16 cellular contexts compared by ENCODE assay signal in the genomic region with DNA sequence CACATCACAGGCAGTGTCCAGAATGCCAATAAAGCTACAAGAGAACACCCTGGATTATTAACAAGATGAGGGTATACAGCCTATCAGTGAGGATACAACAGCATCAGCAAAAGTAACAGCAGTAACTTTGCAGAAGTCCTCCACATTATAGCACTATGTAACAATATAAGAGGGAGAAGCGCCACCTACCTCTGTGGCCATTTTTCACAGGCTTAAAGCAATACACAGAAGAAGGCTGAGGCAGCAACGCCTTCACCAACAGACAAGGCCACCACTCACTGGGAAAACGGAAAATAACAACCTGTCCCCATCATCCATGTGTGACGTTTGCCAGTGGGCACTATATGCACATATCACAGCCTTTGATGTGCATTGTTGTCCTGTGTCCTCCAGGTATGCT. TPM values are rescaled to one million over a fixed set of nuclear protein-coding genes. Genes with fewer than 3 reads are reported as not detected.
DNase-seq lines count a peak whose midpoint lies in the region; ATAC-seq, FAIRE-seq and TF ChIP-seq lines count a peak whose summit lies in the region.
"Had no signal": no experiment of that assay in that cellular context is flagged by ENCODE, and none has a peak within 500 bp of the region (broad histone marks: within the 10 kb centered on the region; RNA-seq: fewer than 3 reads in every experiment).

No MANE protein-coding gene starts in this region.

- H4K20me1 ChIP-seq in SK-N-SH (ENCODE audit: insufficient read depth): no peaks in the 10 kb centered on the region
- no peaks in the 10 kb centered on the region for H4K20me1 ChIP-seq in K562 (replicated peaks; ENCODE audit: control insufficient read depth, insufficient read depth, low read length)
- H4K20me1 ChIP-seq: BLaER1 treated with 17β-estradiol and CSF1 and Interleukin-3, amounts not matched to agents 10 nM and 100 nM had no signal

- no peaks in the 10 kb centered on the region for H3K9me3 ChIP-seq in SK-N-SH
- H3K9me3 ChIP-seq in Panc1 (ENCODE audit: control insufficient read depth, insufficient read depth, low read depth, low read length): no peaks in the 10 kb centered on the region
- no peaks in the 10 kb centered on the region for H3K9me3 ChIP-seq in K562 (replicated peaks; ENCODE audit: control insufficient read depth, insufficient read depth, low read depth, low read length)
- H3K9me3 ChIP-seq: BLaER1 treated with 17β-estradiol and CSF1 and Interleukin-3, amounts not matched to agents 10 nM and 100 nM had no signal

- no peaks in the 10 kb centered on the region for H3F3A ChIP-seq in SK-N-SH (replicated peaks; ENCODE audit: insufficient read depth)

- TF ChIP-seq RAD21 in SK-N-SH (IDR thresholded peaks at IDR 0.05; ENCODE audit: low read length) (no peak), K562 (CRISPR knock-in tag; conservative IDR thresholded peaks at IDR 0.05 in 1 of 2, IDR thresholded peaks at IDR 0.05 in 1 of 2) (peak in 1 of 2 experiments; percentile 28; a peak in 2 of 4 replicates)

- POLR2A ChIA-PET in SK-N-SH (lab: Yijun Ruan, JAX): no interaction called here
- POLR2A ChIA-PET in Panc1 (lab: Charles Lee): no interaction called here
- POLR2A ChIA-PET in K562 (lab: Yijun Ruan, JAX): no interaction called here

- BruUV-seq in Panc1 (replicated peaks; lab: Mats Ljungman, UMichigan) (no TSS peak), K562 (replicated peaks; lab: Mats Ljungman, UMichigan) (no TSS peak)

- peak; percentile 40; the same call in 1 of the 3 replicates for ATAC-seq in SK-N-SH treated with all-trans-retinoic acid at 6 μM for 48 hours
- ATAC-seq in Panc1: peak; percentile 50; the same call in 1 of the 2 replicates
- ATAC-seq in K562: peak; percentile 68
- no peak for ATAC-seq in esophagus mucosa

- TF ChIP-seq POLR2A in K562 (conservative IDR thresholded peaks at IDR 0.05): no peak

- in situ Hi-C loops in Panc1 (cut with HindIII; ENCODE audit: low pct_unique_long_range_greater_than_20kb, low sequenced_read_pairs): no loop called here
- in situ Hi-C loops in K562 (cut with MboI): no loop called here

- DNase-seq in SK-N-SH (no peak), Panc1 (ENCODE audit: low read depth, low spot score) (no peak), K562 (ENCODE audit: extremely low read depth in 1 of 4, low spot score in 3 of 4) (no peak), NCI-H446 (lab: John Stamatoyannopoulos, UW) (no peak)
- no peak for DNase-seq in stimulated activated naive CD4-positive, alpha-beta T cell treated with Interleukin-2 at 50 U/mL for 16 hours (lab: John Stamatoyannopoulos, UW)
- DNase-seq: 8988T; ACHN; Calu3; CD4-positive, CD25-positive, alpha-beta regulatory T cell; DND-41; GDM1; GOT3 had no signal

- no peaks in the 10 kb centered on the region for H3K9me1 ChIP-seq in K562 (ENCODE audit: control insufficient read depth, insufficient read depth, low read length)

- FAIRE-seq in K562 (lab: Jason Lieb, UNC): no peak
- FAIRE-seq: GM12892 had no signal

- H3K4me3 ChIP-seq in SK-N-SH (ENCODE audit: low read depth in 2 of 2, low read length in 1 of 2) (no peak overlapping the region), Panc1 (ENCODE audit: low read depth in 2 of 2, low read length in 2 of 2) (no peak overlapping the region), K562 (no peak overlapping the region)
- H3K4me3 ChIP-seq: BLaER1 treated with 17β-estradiol and CSF1 and Interleukin-3, amounts not matched to agents 10 nM and 100 nM had no signal

- H3K4me1 ChIP-seq in SK-N-SH (ENCODE audit: control insufficient read depth in 1 of 2, insufficient read depth in 2 of 2, low read depth in 1 of 2, low read length in 1 of 2) (no peaks in the 10 kb centered on the region; a peak in 1 of 4 replicates), Panc1 (ENCODE audit: control insufficient read depth, insufficient read depth, low read length) (no peaks in the 10 kb centered on the region; the same call in 1 of the 2 replicates), K562 (replicated peaks in 1 of 2; ENCODE audit: control insufficient read depth in 2 of 2, insufficient read depth in 2 of 2, low read length in 2 of 2) (no peaks in the 10 kb centered on the region)
- H3K4me1 ChIP-seq: BLaER1 treated with 17β-estradiol and CSF1 and Interleukin-3, amounts not matched to agents 10 nM and 100 nM had no signal

- no peaks in the 10 kb centered on the region for H3K36me3 ChIP-seq in SK-N-SH (replicated peaks in 1 of 2; ENCODE audit: control insufficient read depth in 1 of 2, insufficient read depth in 2 of 2, low read length in 1 of 2)
- no peaks in the 10 kb centered on the region for H3K36me3 ChIP-seq in Panc1 (ENCODE audit: control insufficient read depth, insufficient read depth, low read length)
- no peaks in the 10 kb centered on the region for H3K36me3 ChIP-seq in K562 (ENCODE audit: control insufficient read depth, insufficient read depth, low read length)
- H3K36me3 ChIP-seq: BLaER1 treated with 17β-estradiol and CSF1 and Interleukin-3, amounts not matched to agents 10 nM and 100 nM had no signal

- H3K9me2 ChIP-seq in SK-N-SH: no peaks in the 10 kb centered on the region

- no peak overlapping the region for H3K9ac ChIP-seq in SK-N-SH
- H3K9ac ChIP-seq in K562 (ENCODE audit: insufficient read depth in 1 of 2, low read depth in 2 of 2, low read length in 2 of 2): no peak overlapping the region
- H3K9ac ChIP-seq: BLaER1 treated with 17β-estradiol and CSF1 and Interleukin-3, amounts not matched to agents 10 nM and 100 nM had no signal

- H3K4me2 ChIP-seq in SK-N-SH: no peak overlapping the region
- no peak overlapping the region for H3K4me2 ChIP-seq in K562 (ENCODE audit: insufficient read depth, low read length)
- H3K4me2 ChIP-seq: BLaER1 treated with 17β-estradiol and CSF1 and Interleukin-3, amounts not matched to agents 10 nM and 100 nM had no signal

- intact Hi-C loops in Panc1 (cut with micrococcal nuclease; ENCODE audit: unreplicated experiment): no loop called here
- intact Hi-C loops in K562 (cut with micrococcal nuclease): no loop called here

- no peak for TF ChIP-seq EP300 in SK-N-SH (IDR thresholded peaks at IDR 0.05; ENCODE audit: borderline replicate concordance in 1 of 2, low read depth in 1 of 2, low read length in 1 of 2)
- TF ChIP-seq EP300 in K562 (IDR thresholded peaks at IDR 0.05; ENCODE audit: low read length): no peak

- 34% methylated on average over 4 of the region's 4 CpGs for WGBS in SK-N-SH (ENCODE audit: low lambda C conversion rate)
- WGBS in K562 (ENCODE audit: insufficient coverage, low coverage, missing lambda C conversion rate): 0% methylated on average over 4 of the region's 4 CpGs

- peaks cover 20% of the 10 kb centered on the region; the same call in 1 of the 2 replicates for H3K27me3 ChIP-seq in SK-N-SH (ENCODE audit: insufficient read depth)
- no peaks in the 10 kb centered on the region; the same call in 1 of the 2 replicates for H3K27me3 ChIP-seq in Panc1 (ENCODE audit: control insufficient read depth, insufficient read depth, low read length)
- peaks cover 4 to 17% of the 10 kb centered on the region in 2 experiments; a peak in 4 of 5 replicates for H3K27me3 ChIP-seq in K562 (ENCODE audit: control insufficient read depth in 2 of 2, insufficient read depth in 2 of 2, low read length in 2 of 2)

- H3K79me2 ChIP-seq in SK-N-SH (ENCODE audit: insufficient read depth) (no peaks in the 10 kb centered on the region), K562 (ENCODE audit: control insufficient read depth, insufficient read depth, low read length) (no peaks in the 10 kb centered on the region)

- H3K27ac ChIP-seq in SK-N-SH (ENCODE audit: low read depth in 2 of 2, low read length in 1 of 2) (no peak overlapping the region), Panc1 (ENCODE audit: low read length) (no peak overlapping the region), K562 (ENCODE audit: extremely low read depth, low read depth, low read length) (no peak overlapping the region)
- H3K27ac ChIP-seq: BLaER1 treated with 17β-estradiol and CSF1 and Interleukin-3, amounts not matched to agents 10 nM and 100 nM had no signal

- no peak overlapping the region for H2AFZ ChIP-seq in SK-N-SH (ENCODE audit: low read depth)
- H2AFZ ChIP-seq in K562 (ENCODE audit: low read depth, low read length): no peak overlapping the region

- no peak for TF ChIP-seq CTCF in SK-N-SH (IDR thresholded peaks at IDR 0.05)
- TF ChIP-seq CTCF in Panc1 (IDR thresholded peaks at IDR 0.05): peak; percentile 22
- TF ChIP-seq CTCF in K562 (IDR thresholded peaks at IDR 0.05 in 2 of 3, conservative IDR thresholded peaks at IDR 0.05 in 1 of 3; ENCODE audit: insufficient read depth in 2 of 3, low read depth in 1 of 3, low read length in 3 of 3): peak; percentile 22 to 32 (median 22); a peak in 1 of 6 replicates

- CTCF ChIA-PET in SK-N-SH (lab: Yijun Ruan, JAX): interaction anchor here (0.6 kb wide), 1 partner anchor 633 kb away, joined by 3 read pairs; no protein-coding TSS in a partner anchor
- CTCF ChIA-PET in Panc1 (lab: Charles Lee): no interaction called here
- CTCF ChIA-PET in K562 (lab: Yijun Ruan, JAX; ENCODE audit: low intra/inter-chr PET ratio): no interaction called here

RNA-seq across cellular contexts. Expression of a gene that starts 12.5 kb away (rescaled TPM):
- polyA plus RNA-seq in SK-N-SH (2012; rRNA removed): 11.4 and 17.7 TPM in 2 replicates
- polyA plus RNA-seq in SK-N-SH (2012; cell fraction: cytosol; rRNA removed): 13.7 and 17.3 TPM in 2 replicates
- polyA plus RNA-seq in SK-N-SH (2012; cell fraction: nucleus; rRNA removed): 5.7 and 6.8 TPM in 2 replicates
- total RNA-seq in Panc1 (2021; ENCODE audit: unreplicated experiment): 29.8 TPM
- 30.7 TPM for polyA plus RNA-seq in Panc1 (2012; ENCODE audit: insufficient read length)
- 0.19 TPM in 1 of 2 replicates, not detected in the other for total RNA-seq in K562 (2011; cell fraction: chromatin; rRNA removed; ENCODE audit: low replicate concordance)
- total RNA-seq in K562 (2011; cell fraction: nucleolus; rRNA removed): not detected in 2 replicates
- not detected in 2 replicates for total RNA-seq in K562 (2011; cell fraction: nucleoplasm; rRNA removed)
- total RNA-seq in K562 (2014; rRNA removed): 0.08 TPM in 1 of 2 replicates, not detected in the other
- total RNA-seq in K562 (2014; rRNA removed; fragmentation: Illumina TruSeq; extraction: Trizol): not detected in 2 replicates
- 0.07 and 0.08 TPM in 2 replicates for total RNA-seq in K562 (2015; rRNA removed; fragmentation: Illumina TruSeq; extraction: Trizol)
- total RNA-seq in K562 (2021): 0.07 and 0.20 TPM in 2 replicates
- polyA plus RNA-seq in K562 (2011; rRNA removed): 0.03 TPM in 1 of 2 replicates, not detected in the other
- 0.04 and 0.15 TPM in 2 replicates for polyA plus RNA-seq in K562 (2011; cell fraction: cytosol; rRNA removed)
- 0.16 and 0.18 TPM in 2 replicates for polyA plus RNA-seq in K562 (2011; cell fraction: nucleus; rRNA removed)
- 0.22 and 0.25 TPM in 2 replicates for polyA plus RNA-seq in K562 (2012)
- 0.11 TPM in 1 of 2 replicates, not detected in the other for polyA plus RNA-seq in K562 (2014; fragmentation: Illumina TruSeq; extraction: Trizol)
- under 1 TPM in 1 of 2 experiments, not detected in 1; 0.03 TPM for polyA plus RNA-seq in K562 (2014; fragmentation: Nextera tagmentation; extraction: Ambion mirVana)
- 0.24 and 0.27 TPM in 2 replicates for polyA plus RNA-seq in K562 (2014; rRNA removed)
- not detected in 2 replicates for polyA minus RNA-seq in K562 (2011; rRNA and poly(A)+ RNA removed)
- not detected in 2 replicates for polyA minus RNA-seq in K562 (2011; cell fraction: cytosol; rRNA and poly(A)+ RNA removed)
- not detected in 2 replicates for polyA minus RNA-seq in K562 (2011; cell fraction: nucleus; rRNA and poly(A)+ RNA removed)
- 13.9 TPM for total RNA-seq in esophagus mucosa
- total RNA-seq: CD4-positive, CD25-positive, alpha-beta regulatory T cell had no signal
- polyA plus RNA-seq: CD4-positive, CD25-positive, alpha-beta regulatory T cell had no signal

RNA-seq across cellular contexts. Expression of a gene that starts 19.0 kb away (rescaled TPM):
- polyA plus RNA-seq in SK-N-SH (2012; rRNA removed): 2.4 and 3.2 TPM in 2 replicates
- 3.3 and 3.7 TPM in 2 replicates for polyA plus RNA-seq in SK-N-SH (2012; cell fraction: cytosol; rRNA removed)
- polyA plus RNA-seq in SK-N-SH (2012; cell fraction: nucleus; rRNA removed): 1.2 and 1.5 TPM in 2 replicates
- 7.2 TPM for total RNA-seq in Panc1 (2021; ENCODE audit: unreplicated experiment)
- 7.4 TPM for polyA plus RNA-seq in Panc1 (2012; ENCODE audit: insufficient read length)
- total RNA-seq in K562 (2011; cell fraction: chromatin; rRNA removed; ENCODE audit: low replicate concordance): 0.81 and 3.7 TPM in 2 replicates
- 1.2 and 2.9 TPM in 2 replicates for total RNA-seq in K562 (2011; cell fraction: nucleolus; rRNA removed)
- total RNA-seq in K562 (2011; cell fraction: nucleoplasm; rRNA removed): 2.5 and 2.7 TPM in 2 replicates
- 16.4 and 18.2 TPM in 2 replicates for total RNA-seq in K562 (2014; rRNA removed)
- total RNA-seq in K562 (2014; rRNA removed; fragmentation: Illumina TruSeq; extraction: Trizol): 16.8 and 17.5 TPM in 2 replicates
- 21.6 and 25.3 TPM in 2 replicates for total RNA-seq in K562 (2015; rRNA removed; fragmentation: Illumina TruSeq; extraction: Trizol)
- total RNA-seq in K562 (2021): 8.3 and 8.5 TPM in 2 replicates
- 4.8 and 11.0 TPM in 2 replicates for polyA plus RNA-seq in K562 (2011; rRNA removed)
- 6.9 and 21.5 TPM in 2 replicates for polyA plus RNA-seq in K562 (2011; cell fraction: cytosol; rRNA removed)
- 3.3 and 6.6 TPM in 2 replicates for polyA plus RNA-seq in K562 (2011; cell fraction: nucleus; rRNA removed)
- polyA plus RNA-seq in K562 (2012): 19.4 and 20.5 TPM in 2 replicates
- 16.0 and 21.9 TPM in 2 replicates for polyA plus RNA-seq in K562 (2014; fragmentation: Illumina TruSeq; extraction: Trizol)
- 1 to 10 TPM; 2.1 to 4.2 TPM for polyA plus RNA-seq in K562 (2014; fragmentation: Nextera tagmentation; extraction: Ambion mirVana)
- 21.8 and 23.0 TPM in 2 replicates for polyA plus RNA-seq in K562 (2014; rRNA removed)
- 1.5 and 2.9 TPM in 2 replicates for polyA minus RNA-seq in K562 (2011; rRNA and poly(A)+ RNA removed)
- polyA minus RNA-seq in K562 (2011; cell fraction: cytosol; rRNA and poly(A)+ RNA removed): 1.5 and 2.3 TPM in 2 replicates
- 1.3 TPM in 2 replicates for polyA minus RNA-seq in K562 (2011; cell fraction: nucleus; rRNA and poly(A)+ RNA removed)
- total RNA-seq in esophagus mucosa: 0.84 TPM
- total RNA-seq: CD4-positive, CD25-positive, alpha-beta regulatory T cell had no signal
- polyA plus RNA-seq: CD4-positive, CD25-positive, alpha-beta regulatory T cell had no signal

RNA-seq across cellular contexts. Expression of a gene that starts 22.3 kb away (rescaled TPM):
- polyA plus RNA-seq in SK-N-SH (2012; rRNA removed): 142 and 181 TPM in 2 replicates
- polyA plus RNA-seq in SK-N-SH (2012; cell fraction: cytosol; rRNA removed): 92.9 and 123 TPM in 2 replicates
- polyA plus RNA-seq in SK-N-SH (2012; cell fraction: nucleus; rRNA removed): 153 and 272 TPM in 2 replicates
- total RNA-seq in Panc1 (2021; ENCODE audit: unreplicated experiment): 170 TPM
- 368 TPM for polyA plus RNA-seq in Panc1 (2012; ENCODE audit: insufficient read length)
- total RNA-seq in K562 (2011; cell fraction: chromatin; rRNA removed; ENCODE audit: low replicate concordance): 14.2 and 31.1 TPM in 2 replicates
- total RNA-seq in K562 (2011; cell fraction: nucleolus; rRNA removed): 32.0 and 32.2 TPM in 2 replicates
- total RNA-seq in K562 (2011; cell fraction: nucleoplasm; rRNA removed): 24.9 and 35.4 TPM in 2 replicates
- total RNA-seq in K562 (2014; rRNA removed): 24.9 and 39.0 TPM in 2 replicates
- total RNA-seq in K562 (2014; rRNA removed; fragmentation: Illumina TruSeq; extraction: Trizol): 20.0 and 22.9 TPM in 2 replicates
- 20.6 and 22.4 TPM in 2 replicates for total RNA-seq in K562 (2015; rRNA removed; fragmentation: Illumina TruSeq; extraction: Trizol)
- total RNA-seq in K562 (2021): 67.5 and 67.8 TPM in 2 replicates
- 22.9 and 48.6 TPM in 2 replicates for polyA plus RNA-seq in K562 (2011; rRNA removed)
- 57.6 and 104 TPM in 2 replicates for polyA plus RNA-seq in K562 (2011; cell fraction: cytosol; rRNA removed)
- polyA plus RNA-seq in K562 (2011; cell fraction: nucleus; rRNA removed): 55.7 and 86.1 TPM in 2 replicates
- 83.4 and 93.2 TPM in 2 replicates for polyA plus RNA-seq in K562 (2012)
- polyA plus RNA-seq in K562 (2014; fragmentation: Illumina TruSeq; extraction: Trizol): 44.7 and 60.2 TPM in 2 replicates
- 10 to 100 TPM; 17.0 to 20.5 TPM for polyA plus RNA-seq in K562 (2014; fragmentation: Nextera tagmentation; extraction: Ambion mirVana)
- 36.4 and 49.0 TPM in 2 replicates for polyA plus RNA-seq in K562 (2014; rRNA removed)
- polyA minus RNA-seq in K562 (2011; rRNA and poly(A)+ RNA removed): 6.1 and 8.7 TPM in 2 replicates
- 30.9 and 33.2 TPM in 2 replicates for polyA minus RNA-seq in K562 (2011; cell fraction: cytosol; rRNA and poly(A)+ RNA removed)
- polyA minus RNA-seq in K562 (2011; cell fraction: nucleus; rRNA and poly(A)+ RNA removed): 13.6 and 14.1 TPM in 2 replicates
- total RNA-seq in esophagus mucosa: 80.7 TPM

RNA-seq across cellular contexts. Expression of a gene that starts 42.1 kb away (rescaled TPM):
- 78.5 and 109 TPM in 2 replicates for polyA plus RNA-seq in SK-N-SH (2012; rRNA removed)
- polyA plus RNA-seq in SK-N-SH (2012; cell fraction: cytosol; rRNA removed): 70.6 and 87.3 TPM in 2 replicates
- polyA plus RNA-seq in SK-N-SH (2012; cell fraction: nucleus; rRNA removed): 44.0 and 44.5 TPM in 2 replicates
- total RNA-seq in Panc1 (2021; ENCODE audit: unreplicated experiment): 72.6 TPM
- polyA plus RNA-seq in Panc1 (2012; ENCODE audit: insufficient read length): 164 TPM
- 11.6 and 23.5 TPM in 2 replicates for total RNA-seq in K562 (2011; cell fraction: chromatin; rRNA removed; ENCODE audit: low replicate concordance)
- 16.7 and 19.7 TPM in 2 replicates for total RNA-seq in K562 (2011; cell fraction: nucleolus; rRNA removed)
- total RNA-seq in K562 (2011; cell fraction: nucleoplasm; rRNA removed): 17.2 and 30.8 TPM in 2 replicates
- total RNA-seq in K562 (2014; rRNA removed): 13.2 and 15.9 TPM in 2 replicates
- total RNA-seq in K562 (2014; rRNA removed; fragmentation: Illumina TruSeq; extraction: Trizol): 8.1 and 10.1 TPM in 2 replicates
- 17.9 and 18.9 TPM in 2 replicates for total RNA-seq in K562 (2015; rRNA removed; fragmentation: Illumina TruSeq; extraction: Trizol)
- 36.5 and 42.6 TPM in 2 replicates for total RNA-seq in K562 (2021)
- 24.4 and 36.0 TPM in 2 replicates for polyA plus RNA-seq in K562 (2011; rRNA removed)
- 75.3 and 105 TPM in 2 replicates for polyA plus RNA-seq in K562 (2011; cell fraction: cytosol; rRNA removed)
- polyA plus RNA-seq in K562 (2011; cell fraction: nucleus; rRNA removed): 58.1 and 84.1 TPM in 2 replicates
- polyA plus RNA-seq in K562 (2012): 79.9 and 169 TPM in 2 replicates
- 95.1 and 98.7 TPM in 2 replicates for polyA plus RNA-seq in K562 (2014; fragmentation: Illumina TruSeq; extraction: Trizol)
- 10 to 100 TPM; 23.7 to 30.3 TPM for polyA plus RNA-seq in K562 (2014; fragmentation: Nextera tagmentation; extraction: Ambion mirVana)
- polyA plus RNA-seq in K562 (2014; rRNA removed): 36.2 and 62.4 TPM in 2 replicates
- polyA minus RNA-seq in K562 (2011; rRNA and poly(A)+ RNA removed): 9.2 and 11.4 TPM in 2 replicates
- polyA minus RNA-seq in K562 (2011; cell fraction: cytosol; rRNA and poly(A)+ RNA removed): 14.4 and 26.2 TPM in 2 replicates
- 10.2 and 12.6 TPM in 2 replicates for polyA minus RNA-seq in K562 (2011; cell fraction: nucleus; rRNA and poly(A)+ RNA removed)
- 62.3 TPM for total RNA-seq in esophagus mucosa

Comparison
In these comparisons a context has a peak if more than half of its experiments do, and no peak if none do; other contexts are left out.
1. RNA of a gene that starts 12.5 kb away (total RNA-seq): 29.8 TPM in Panc1 (single experiment) and 13.9 TPM in esophagus mucosa (single experiment); 0.07 to 0.20 TPM in K562; every median in the first group is over 10 times any median in the second.